In the genomic region with DNA sequence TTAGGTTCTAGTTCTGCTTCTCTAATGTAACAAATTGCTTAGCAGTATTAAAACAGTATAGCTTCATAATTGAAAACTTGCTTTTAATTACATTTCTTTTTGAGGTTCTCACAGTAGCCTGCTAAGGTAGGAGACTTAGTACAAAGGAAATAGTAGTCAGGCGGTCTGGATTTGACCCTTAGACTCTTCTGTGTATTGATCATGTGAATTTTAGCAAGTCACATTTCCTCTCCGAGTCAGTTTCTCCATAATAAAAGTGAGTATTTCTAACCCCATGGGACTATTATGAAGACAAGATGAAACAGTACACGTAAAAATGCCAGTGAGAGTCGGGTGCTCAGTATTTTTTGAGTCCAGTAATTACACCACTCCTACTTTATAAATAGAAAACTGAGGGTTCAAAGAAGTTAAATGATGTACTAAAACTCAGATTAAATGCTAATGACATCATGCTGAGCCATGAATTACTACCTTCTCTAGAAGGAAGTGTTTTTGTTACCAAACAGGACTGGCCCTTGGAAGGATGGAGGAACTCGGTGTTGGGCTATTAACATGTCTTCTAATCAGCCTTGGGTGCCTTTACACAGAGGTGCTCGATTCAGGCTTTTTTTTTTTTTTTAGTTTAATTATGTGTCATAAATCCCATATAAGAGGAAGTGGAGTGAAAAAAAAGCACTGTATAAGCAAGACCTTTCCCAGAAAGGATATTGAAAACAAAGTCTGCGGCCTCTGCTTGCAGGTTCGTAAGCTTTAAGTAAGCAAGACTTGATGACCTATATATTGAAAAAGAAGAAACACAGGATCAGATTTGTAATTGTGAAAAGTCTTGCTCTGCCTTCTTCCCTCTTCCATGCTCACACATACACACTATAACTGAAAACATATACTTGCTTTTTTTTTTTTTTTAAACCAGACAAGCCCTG, we compare ENCODE assay signal across 1 cellular context.
TF ChIP-seq lines count a peak whose summit lies in the region.

No MANE protein-coding gene starts in this region.

TF ChIP-seq in GM23338, 12 proteins besides CTCF, POLR2A, EP300 and RAD21 (continued from another document):
- TF ChIP-seq, protein P1, sequence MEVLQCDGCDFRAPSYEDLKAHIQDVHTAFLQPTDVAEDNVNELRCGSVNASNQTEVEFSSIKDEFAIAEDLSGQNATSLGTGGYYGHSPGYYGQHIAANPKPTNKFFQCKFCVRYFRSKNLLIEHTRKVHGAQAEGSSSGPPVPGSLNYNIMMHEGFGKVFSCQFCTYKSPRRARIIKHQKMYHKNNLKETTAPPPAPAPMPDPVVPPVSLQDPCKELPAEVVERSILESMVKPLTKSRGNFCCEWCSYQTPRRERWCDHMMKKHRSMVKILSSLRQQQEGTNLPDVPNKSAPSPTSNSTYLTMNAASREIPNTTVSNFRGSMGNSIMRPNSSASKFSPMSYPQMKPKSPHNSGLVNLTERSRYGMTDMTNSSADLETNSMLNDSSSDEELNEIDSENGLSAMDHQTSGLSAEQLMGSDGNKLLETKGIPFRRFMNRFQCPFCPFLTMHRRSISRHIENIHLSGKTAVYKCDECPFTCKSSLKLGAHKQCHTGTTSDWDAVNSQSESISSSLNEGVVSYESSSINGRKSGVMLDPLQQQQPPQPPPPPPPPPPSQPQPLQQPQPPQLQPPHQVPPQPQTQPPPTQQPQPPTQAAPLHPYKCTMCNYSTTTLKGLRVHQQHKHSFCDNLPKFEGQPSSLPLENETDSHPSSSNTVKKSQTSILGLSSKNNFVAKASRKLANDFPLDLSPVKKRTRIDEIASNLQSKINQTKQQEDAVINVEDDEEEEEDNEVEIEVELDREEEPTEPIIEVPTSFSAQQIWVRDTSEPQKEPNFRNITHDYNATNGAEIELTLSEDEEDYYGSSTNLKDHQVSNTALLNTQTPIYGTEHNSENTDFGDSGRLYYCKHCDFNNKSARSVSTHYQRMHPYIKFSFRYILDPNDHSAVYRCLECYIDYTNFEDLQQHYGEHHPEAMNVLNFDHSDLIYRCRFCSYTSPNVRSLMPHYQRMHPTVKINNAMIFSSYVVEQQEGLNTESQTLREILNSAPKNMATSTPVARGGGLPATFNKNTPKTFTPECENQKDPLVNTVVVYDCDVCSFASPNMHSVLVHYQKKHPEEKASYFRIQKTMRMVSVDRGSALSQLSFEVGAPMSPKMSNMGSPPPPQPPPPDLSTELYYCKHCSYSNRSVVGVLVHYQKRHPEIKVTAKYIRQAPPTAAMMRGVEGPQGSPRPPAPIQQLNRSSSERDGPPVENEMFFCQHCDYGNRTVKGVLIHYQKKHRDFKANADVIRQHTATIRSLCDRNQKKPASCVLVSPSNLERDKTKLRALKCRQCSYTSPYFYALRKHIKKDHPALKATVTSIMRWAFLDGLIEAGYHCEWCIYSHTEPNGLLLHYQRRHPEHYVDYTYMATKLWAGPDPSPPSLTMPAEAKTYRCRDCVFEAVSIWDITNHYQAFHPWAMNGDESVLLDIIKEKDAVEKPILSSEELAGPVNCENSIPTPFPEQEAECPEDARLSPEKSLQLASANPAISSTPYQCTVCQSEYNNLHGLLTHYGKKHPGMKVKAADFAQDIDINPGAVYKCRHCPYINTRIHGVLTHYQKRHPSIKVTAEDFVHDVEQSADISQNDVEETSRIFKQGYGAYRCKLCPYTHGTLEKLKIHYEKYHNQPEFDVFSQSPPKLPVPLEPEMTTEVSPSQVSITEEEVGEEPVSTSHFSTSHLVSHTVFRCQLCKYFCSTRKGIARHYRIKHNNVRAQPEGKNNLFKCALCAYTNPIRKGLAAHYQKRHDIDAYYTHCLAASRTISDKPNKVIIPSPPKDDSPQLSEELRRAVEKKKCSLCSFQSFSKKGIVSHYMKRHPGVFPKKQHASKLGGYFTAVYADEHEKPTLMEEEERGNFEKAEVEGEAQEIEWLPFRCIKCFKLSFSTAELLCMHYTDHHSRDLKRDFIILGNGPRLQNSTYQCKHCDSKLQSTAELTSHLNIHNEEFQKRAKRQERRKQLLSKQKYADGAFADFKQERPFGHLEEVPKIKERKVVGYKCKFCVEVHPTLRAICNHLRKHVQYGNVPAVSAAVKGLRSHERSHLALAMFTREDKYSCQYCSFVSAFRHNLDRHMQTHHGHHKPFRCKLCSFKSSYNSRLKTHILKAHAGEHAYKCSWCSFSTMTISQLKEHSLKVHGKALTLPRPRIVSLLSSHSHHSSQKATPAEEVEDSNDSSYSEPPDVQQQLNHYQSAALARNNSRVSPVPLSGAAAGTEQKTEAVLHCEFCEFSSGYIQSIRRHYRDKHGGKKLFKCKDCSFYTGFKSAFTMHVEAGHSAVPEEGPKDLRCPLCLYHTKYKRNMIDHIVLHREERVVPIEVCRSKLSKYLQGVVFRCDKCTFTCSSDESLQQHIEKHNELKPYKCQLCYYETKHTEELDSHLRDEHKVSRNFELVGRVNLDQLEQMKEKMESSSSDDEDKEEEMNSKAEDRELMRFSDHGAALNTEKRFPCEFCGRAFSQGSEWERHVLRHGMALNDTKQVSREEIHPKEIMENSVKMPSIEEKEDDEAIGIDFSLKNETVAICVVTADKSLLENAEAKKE (CRISPR knock-in tag; IDR thresholded peaks at IDR 0.05) = no peak
- TF ChIP-seq, protein P2, sequence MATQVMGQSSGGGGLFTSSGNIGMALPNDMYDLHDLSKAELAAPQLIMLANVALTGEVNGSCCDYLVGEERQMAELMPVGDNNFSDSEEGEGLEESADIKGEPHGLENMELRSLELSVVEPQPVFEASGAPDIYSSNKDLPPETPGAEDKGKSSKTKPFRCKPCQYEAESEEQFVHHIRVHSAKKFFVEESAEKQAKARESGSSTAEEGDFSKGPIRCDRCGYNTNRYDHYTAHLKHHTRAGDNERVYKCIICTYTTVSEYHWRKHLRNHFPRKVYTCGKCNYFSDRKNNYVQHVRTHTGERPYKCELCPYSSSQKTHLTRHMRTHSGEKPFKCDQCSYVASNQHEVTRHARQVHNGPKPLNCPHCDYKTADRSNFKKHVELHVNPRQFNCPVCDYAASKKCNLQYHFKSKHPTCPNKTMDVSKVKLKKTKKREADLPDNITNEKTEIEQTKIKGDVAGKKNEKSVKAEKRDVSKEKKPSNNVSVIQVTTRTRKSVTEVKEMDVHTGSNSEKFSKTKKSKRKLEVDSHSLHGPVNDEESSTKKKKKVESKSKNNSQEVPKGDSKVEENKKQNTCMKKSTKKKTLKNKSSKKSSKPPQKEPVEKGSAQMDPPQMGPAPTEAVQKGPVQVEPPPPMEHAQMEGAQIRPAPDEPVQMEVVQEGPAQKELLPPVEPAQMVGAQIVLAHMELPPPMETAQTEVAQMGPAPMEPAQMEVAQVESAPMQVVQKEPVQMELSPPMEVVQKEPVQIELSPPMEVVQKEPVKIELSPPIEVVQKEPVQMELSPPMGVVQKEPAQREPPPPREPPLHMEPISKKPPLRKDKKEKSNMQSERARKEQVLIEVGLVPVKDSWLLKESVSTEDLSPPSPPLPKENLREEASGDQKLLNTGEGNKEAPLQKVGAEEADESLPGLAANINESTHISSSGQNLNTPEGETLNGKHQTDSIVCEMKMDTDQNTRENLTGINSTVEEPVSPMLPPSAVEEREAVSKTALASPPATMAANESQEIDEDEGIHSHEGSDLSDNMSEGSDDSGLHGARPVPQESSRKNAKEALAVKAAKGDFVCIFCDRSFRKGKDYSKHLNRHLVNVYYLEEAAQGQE (IDR thresholded peaks at IDR 0.05; ENCODE audit: unreplicated experiment) = no peak
- TF ChIP-seq JUNB (IDR thresholded peaks at IDR 0.05; ENCODE audit: unreplicated experiment) (no peak), EZH2phosphoT487 (IDR thresholded peaks at IDR 0.05; ENCODE audit: unreplicated experiment) (no peak), CREB1 (CRISPR knock-in tag; IDR thresholded peaks at IDR 0.05; ENCODE audit: low read depth) (no peak), NANOG (IDR thresholded peaks at IDR 0.05; ENCODE audit: borderline replicate concordance) (no peak), ZNF114 (CRISPR knock-in tag; IDR thresholded peaks at IDR 0.05) (no peak)
- TF ChIP-seq, protein P3, sequence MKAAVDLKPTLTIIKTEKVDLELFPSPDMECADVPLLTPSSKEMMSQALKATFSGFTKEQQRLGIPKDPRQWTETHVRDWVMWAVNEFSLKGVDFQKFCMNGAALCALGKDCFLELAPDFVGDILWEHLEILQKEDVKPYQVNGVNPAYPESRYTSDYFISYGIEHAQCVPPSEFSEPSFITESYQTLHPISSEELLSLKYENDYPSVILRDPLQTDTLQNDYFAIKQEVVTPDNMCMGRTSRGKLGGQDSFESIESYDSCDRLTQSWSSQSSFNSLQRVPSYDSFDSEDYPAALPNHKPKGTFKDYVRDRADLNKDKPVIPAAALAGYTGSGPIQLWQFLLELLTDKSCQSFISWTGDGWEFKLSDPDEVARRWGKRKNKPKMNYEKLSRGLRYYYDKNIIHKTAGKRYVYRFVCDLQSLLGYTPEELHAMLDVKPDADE (IDR thresholded peaks at IDR 0.05) = no peak
TF ChIP-seq in GM23338: peak in this region for 0.
